26 cellular contexts compared by ENCODE assay signal in genomic region chr1:62288669-62289068, GRCh38. TPM values are rescaled to one million over a fixed set of nuclear protein-coding genes. Genes with fewer than 3 reads are reported as not detected.
DNase-seq lines count a peak whose midpoint lies in the region; ATAC-seq, FAIRE-seq and TF ChIP-seq lines count a peak whose summit lies in the region.
"Had no signal": no experiment of that assay in that cellular context is flagged by ENCODE, and none has a peak within 500 bp of the region (broad histone marks: within the 10 kb centered on the region; RNA-seq: fewer than 3 reads in every experiment).

No MANE protein-coding gene starts in this region.

- no peaks in the 10 kb centered on the region for H3K27me3 ChIP-seq in endodermal cell (ENCODE audit: control insufficient read depth, insufficient read depth, low read length, poor library complexity, severe bottlenecking)
- no peaks in the 10 kb centered on the region for H3K27me3 ChIP-seq in smooth muscle cell (ENCODE audit: low read depth)
- no peaks in the 10 kb centered on the region for H3K27me3 ChIP-seq in upper lobe of left lung

- WGBS in endodermal cell (ENCODE audit: insufficient coverage in 1 of 2, insufficient read length in 1 of 2), 2 experiments: 93% methylated on average over 4 of the region's 4 CpGs; no CpG with 5 or more reads in 1 of the 2 experiments
- 93% methylated on average over 4 of the region's 4 CpGs for WGBS in smooth muscle cell (ENCODE audit: low lambda C conversion rate)
- 80 to 81% methylated on average over 4 of the region's 4 CpGs for WGBS in upper lobe of left lung, 2 donors

- H3K36me3 ChIP-seq in endodermal cell (ENCODE audit: control insufficient read depth, insufficient read depth, low read length): no peaks in the 10 kb centered on the region
- no peaks in the 10 kb centered on the region for H3K36me3 ChIP-seq in smooth muscle cell (ENCODE audit: low read depth)
- H3K36me3 ChIP-seq in upper lobe of left lung: no peaks in the 10 kb centered on the region

- H3K9ac ChIP-seq in endodermal cell (ENCODE audit: extremely low read depth, low read length, poor library complexity, severe bottlenecking) (no peak overlapping the region), smooth muscle cell (ENCODE audit: low read depth) (no peak overlapping the region)

- H3K4me1 Mint-ChIP-seq in endodermal cell: peaks cover 33% of the 10 kb centered on the region
- H3K4me1 Mint-ChIP-seq: CD8-positive, alpha-beta memory T cell had no signal

- peaks cover 26% of the 10 kb centered on the region for H3K4me1 ChIP-seq in endodermal cell (ENCODE audit: control insufficient read depth, insufficient read depth, low read length)
- peaks cover 30% of the 10 kb centered on the region for H3K4me1 ChIP-seq in smooth muscle cell (ENCODE audit: low read depth)
- H3K4me1 ChIP-seq in upper lobe of left lung: peaks cover 6 to 18% (median 13%) of the 10 kb centered on the region in 4 donors

- peak overlapping the region; percentile 7 for H3K27ac ChIP-seq in endodermal cell (ENCODE audit: low read depth, low read length)
- H3K27ac ChIP-seq in smooth muscle cell (ENCODE audit: low read depth): no peak overlapping the region
- no peak overlapping the region for H3K27ac ChIP-seq in upper lobe of left lung
- H3K27ac ChIP-seq: RWPE1 had no signal

- H2AFZ ChIP-seq in smooth muscle cell (ENCODE audit: low read depth): no peak overlapping the region

- no peak for DNase-seq in GM12891 (ENCODE audit: insufficient read length, low spot score)
- DNase-seq in NOMO-1 treated with DMSO at 0.1 percent for 48 hours (lab: John Stamatoyannopoulos, UW; ENCODE audit: unreplicated experiment): peak; percentile 39
- no peak for DNase-seq in endodermal cell
- DNase-seq in smooth muscle cell (lab: John Stamatoyannopoulos, UW; ENCODE audit: unreplicated experiment): no peak
- DNase-seq in DMS153 treated with DMSO at 0.1 percent for 48 hours (lab: John Stamatoyannopoulos, UW; ENCODE audit: unreplicated experiment): no peak
- no peak for DNase-seq in GM19238 (ENCODE audit: insufficient read length, low spot score)
- no peak for DNase-seq in upper lobe of left lung
- DNase-seq: Calu3; CD8-positive, alpha-beta memory T cell; DMS153; Karpas-422; NCI-H2029 treated with DMSO at 0.1 percent for 48 hours; NCI-H446 treated with DMSO at 0.1 percent for 48 hours; NCI-H526; NCI-H82; NK-92 treated with Interleukin-12 subunit alpha and Interleukin-12 subunit beta, amount 100 ng/mL, for 24 hours; SHP77; T-helper 1 cell had no signal

- H3K4me2 ChIP-seq in smooth muscle cell: peak overlapping the region; percentile 8

- H3K9me3 Mint-ChIP-seq in endodermal cell: no peaks in the 10 kb centered on the region
- H3K9me3 Mint-ChIP-seq: CD14-positive monocyte; CD8-positive, alpha-beta memory T cell had no signal

- TF ChIP-seq EP300 in upper lobe of left lung (IDR thresholded peaks at IDR 0.05): no peak

- no peak overlapping the region for H3K27ac Mint-ChIP-seq in endodermal cell
- H3K27ac Mint-ChIP-seq: CD14-positive monocyte; CD8-positive, alpha-beta memory T cell had no signal

- no peaks in the 10 kb centered on the region for H3K36me3 Mint-ChIP-seq in endodermal cell (ENCODE audit: low read depth)
- H3K36me3 Mint-ChIP-seq: CD14-positive monocyte; CD8-positive, alpha-beta memory T cell had no signal

- no peaks in the 10 kb centered on the region for H3K9me3 ChIP-seq in endodermal cell (ENCODE audit: control insufficient read depth, low read length)
- no peaks in the 10 kb centered on the region for H3K9me3 ChIP-seq in smooth muscle cell (replicated peaks; ENCODE audit: low read depth)
- no peaks in the 10 kb centered on the region for H3K9me3 ChIP-seq in upper lobe of left lung

- no peak overlapping the region for H3K4me3 Mint-ChIP-seq in endodermal cell
- H3K4me3 Mint-ChIP-seq: CD14-positive monocyte; CD8-positive, alpha-beta memory T cell had no signal

- peaks cover 100% of the 10 kb centered on the region for H4K20me1 ChIP-seq in smooth muscle cell (ENCODE audit: low read depth)

- peaks cover 89% of the 10 kb centered on the region for H3K79me2 ChIP-seq in smooth muscle cell (ENCODE audit: low read depth)

- TF ChIP-seq POLR2A in GM12891 (IDR thresholded peaks at IDR 0.05; ENCODE audit: low read depth, low read length) (no peak), upper lobe of left lung (IDR thresholded peaks at IDR 0.05) (no peak)

- ATAC-seq in upper lobe of left lung (ENCODE audit: low FRiP score in 2 of 2): no peak
- ATAC-seq: Panc1 had no signal

- H3K27me3 Mint-ChIP-seq in endodermal cell (ENCODE audit: insufficient read depth): peaks cover 31% of the 10 kb centered on the region

- TF ChIP-seq CTCF in endodermal cell (conservative IDR thresholded peaks at IDR 0.05): no peak
- no peak for TF ChIP-seq CTCF in smooth muscle cell (IDR thresholded peaks at IDR 0.05; ENCODE audit: borderline replicate concordance, insufficient read depth, poor library complexity, severe bottlenecking)
- no peak for TF ChIP-seq CTCF in upper lobe of left lung (IDR thresholded peaks at IDR 0.05)

- H3F3A ChIP-seq in smooth muscle cell (ENCODE audit: low read depth): no peaks in the 10 kb centered on the region

- FAIRE-seq in GM12891 (lab: Jason Lieb, UNC): no peak
- FAIRE-seq: H54 had no signal

- no peak overlapping the region for H3K4me3 ChIP-seq in endodermal cell (ENCODE audit: low read length)
- no peak overlapping the region for H3K4me3 ChIP-seq in smooth muscle cell
- H3K4me3 ChIP-seq in upper lobe of left lung: no peak overlapping the region

TF ChIP-seq in GM12891, 5 proteins besides CTCF, POLR2A, EP300 and RAD21:
- TF ChIP-seq SPI1 (IDR thresholded peaks at IDR 0.05; ENCODE audit: low read depth, low read length) (peak; percentile 47), POLR2AphosphoS5 (IDR thresholded peaks at IDR 0.05; ENCODE audit: low read depth, low read length) (no peak)

RNA-seq across cellular contexts. Expression of gene KANK4, which starts 30.6 kb away (rescaled TPM):
- not detected for polyA plus RNA-seq in GM12891 (2012; ENCODE audit: low read depth, missing spikeins)
- total RNA-seq in endodermal cell: under 1 TPM; 0.46 to 0.70 TPM
- 4.6 TPM for polyA plus RNA-seq in endodermal cell (2013, experiment 1 of 2)
- polyA plus RNA-seq in endodermal cell (2013, experiment 2 of 2): 4.9 TPM
- 69.2 and 74.3 TPM in 2 replicates for total RNA-seq in smooth muscle cell
- polyA plus RNA-seq in smooth muscle cell: 72.4 and 77.8 TPM in 2 replicates
- total RNA-seq in upper lobe of left lung: 1 to 10 TPM in 5 of 6 donors, under 1 TPM in 1; 0.63 to 9.8 (median 3.7) TPM
- total RNA-seq: Calu3; CD8-positive, alpha-beta memory T cell; Daoy; G401; OCI-LY7; SK-MEL-5 had no signal
- polyA plus RNA-seq: CD14-positive monocyte; CD8-positive, alpha-beta memory T cell had no signal
